In genomic region chr6:22372922-22373321, GRCh38 we compare ENCODE assay signal across 16 cellular contexts.
A peak's percentile ranks its signal among the peaks of the same experiment; 100 is the strongest.
DNase-seq lines count a peak whose midpoint lies in the region; ATAC-seq lines count a peak whose summit lies in the region.
"Had no signal": no experiment of that assay in that cellular context is flagged by ENCODE, and none has a peak within 500 bp of the region (broad histone marks: within the 10 kb centered on the region; RNA-seq: fewer than 3 reads in every experiment).

No MANE protein-coding gene starts in this region.

- H3K36me3 Mint-ChIP-seq in CD4-positive, alpha-beta memory T cell = no peaks in the 10 kb centered on the region

- DNase-seq in NCI-H187 treated with DMSO at 0.1 percent for 48 hours (lab: John Stamatoyannopoulos, UW) = no peak
- no peak for DNase-seq in caudate nucleus (lab: John Stamatoyannopoulos, UW)
- no peak for DNase-seq in NCI-H2081 treated with DMSO at 0.1 percent for 48 hours (lab: John Stamatoyannopoulos, UW)
- DNase-seq in CD4-positive, alpha-beta memory T cell = no peak
- DNase-seq: activated B cell treated with CpG ODN at 0.5 μM for 24 hours; activated T-cell treated with anti-CD3 and anti-CD28 coated beads, Interleukin-2, amount 50 U/mL, for 1 hour; C1 segment of cervical spinal cord; NCI-H2029 treated with DMSO at 0.1 percent for 48 hours; small intestine had no signal

- intact Hi-C loops in CD4-positive, alpha-beta memory T cell (cut with micrococcal nuclease) = no loop called here

- no peak overlapping the region for H3K27ac Mint-ChIP-seq in CD4-positive, alpha-beta memory T cell
- H3K27ac Mint-ChIP-seq: activated B cell treated with CpG ODN at 0.5 μM for 24 hours had no signal

- H3K9me3 Mint-ChIP-seq in CD4-positive, alpha-beta memory T cell = peaks cover 0 to 15% (median 7%) of the 10 kb centered on the region in 8 donors

- no peaks in the 10 kb centered on the region for H3K4me1 ChIP-seq in CD4-positive, alpha-beta memory T cell (ENCODE audit: insufficient read depth, low read length)

- no peaks in the 10 kb centered on the region for H3K27me3 ChIP-seq in CD4-positive, alpha-beta memory T cell (ENCODE audit: insufficient read depth, low read length)
- H3K27me3 ChIP-seq: esophagus muscularis mucosa had no signal

- no peak overlapping the region for H3K4me3 ChIP-seq in CD4-positive, alpha-beta memory T cell (ENCODE audit: low read length in 2 of 2)
- H3K4me3 ChIP-seq: esophagus muscularis mucosa, lung, SK-N-MC had no signal

- H3K9me3 ChIP-seq in CD4-positive, alpha-beta memory T cell (ENCODE audit: control insufficient read depth in 1 of 2, low read length in 2 of 2) = no peaks in the 10 kb centered on the region
- H3K9me3 ChIP-seq: esophagus muscularis mucosa had no signal

- H3K36me3 ChIP-seq in CD4-positive, alpha-beta memory T cell (ENCODE audit: insufficient read depth, low read length) = no peaks in the 10 kb centered on the region
- H3K36me3 ChIP-seq: esophagus muscularis mucosa had no signal

- H3K4me3 Mint-ChIP-seq in CD4-positive, alpha-beta memory T cell = no peak overlapping the region
- H3K4me3 Mint-ChIP-seq: activated B cell treated with CpG ODN at 0.5 μM for 24 hours had no signal

- POLR2A ChIA-PET in CD4-positive, alpha-beta memory T cell (lab: Charles Lee; ENCODE audit: partially characterized antibody) = no interaction called here

- H3K4me1 Mint-ChIP-seq in CD4-positive, alpha-beta memory T cell = no peaks in the 10 kb centered on the region
- H3K4me1 Mint-ChIP-seq: activated B cell treated with CpG ODN at 0.5 μM for 24 hours had no signal

- no peaks in the 10 kb centered on the region for H3K27me3 Mint-ChIP-seq in CD4-positive, alpha-beta memory T cell
- H3K27me3 Mint-ChIP-seq: activated B cell treated with CpG ODN at 0.5 μM for 24 hours had no signal

- CTCF ChIA-PET in CD4-positive, alpha-beta memory T cell (lab: Charles Lee; ENCODE audit: partially characterized antibody) = no interaction called here

- ATAC-seq in GM18867 (IDR thresholded peaks at IDR 0.05; ENCODE audit: unreplicated experiment) (peak; percentile 97), GM21526 (IDR thresholded peaks at IDR 0.05; ENCODE audit: low FRiP score, unreplicated experiment) (peak; percentile 84), HG03039 (IDR thresholded peaks at IDR 0.05; ENCODE audit: unreplicated experiment) (peak; percentile 91), HG03575 (IDR thresholded peaks at IDR 0.05; ENCODE audit: extremely low read depth, insufficient number of reproducible peaks, low FRiP score, unreplicated experiment) (peak; percentile 96)

- no peak overlapping the region for H3K27ac ChIP-seq in caudate nucleus (ENCODE audit: low read depth, low read length)
- no peak overlapping the region for H3K27ac ChIP-seq in CD4-positive, alpha-beta memory T cell (ENCODE audit: low read depth, low read length)
- H3K27ac ChIP-seq: esophagus muscularis mucosa, SK-N-MC had no signal
